ENCODE assay signal across 13 cellular contexts in genomic region chr11:128482092-128482491, GRCh38.
DNase-seq lines count a peak whose midpoint lies in the region; ATAC-seq and TF ChIP-seq lines count a peak whose summit lies in the region.
"Had no signal": no experiment of that assay in that cellular context is flagged by ENCODE, and none has a peak within 500 bp of the region (broad histone marks: within the 10 kb centered on the region; RNA-seq: fewer than 3 reads in every experiment).

No MANE protein-coding gene starts in this region.

- H3K36me3 ChIP-seq in fibroblast of lung (ENCODE audit: control insufficient read depth, insufficient read depth, low read length): peaks cover 22% of the 10 kb centered on the region
- H3K36me3 ChIP-seq in stomach: peaks cover 24 to 75% (median 68%) of the 10 kb centered on the region in 4 donors

- H3K4me1 ChIP-seq in fibroblast of lung (ENCODE audit: control insufficient read depth, extremely low read depth, insufficient read depth, low read length): peaks cover 32% of the 10 kb centered on the region
- peaks cover 7 to 61% (median 39%) of the 10 kb centered on the region in 4 donors for H3K4me1 ChIP-seq in stomach
- H3K4me1 ChIP-seq: A549 had no signal

- 77 to 84% (median 80%) methylated on average over 3 of the region's 3 CpGs for WGBS in stomach, 5 donors

- peak overlapping the region; percentile 67 for H3K4me2 ChIP-seq in fibroblast of lung (ENCODE audit: extremely low read depth, insufficient read depth, low read length)
- H3K4me2 ChIP-seq: A549 had no signal

- H3K9me3 ChIP-seq in T-helper 17 cell (ENCODE audit: control insufficient read depth, low read length, poor library complexity, severe bottlenecking) (no peaks in the 10 kb centered on the region), fibroblast of lung (ENCODE audit: control insufficient read depth, insufficient read depth, low read depth, low read length) (no peaks in the 10 kb centered on the region), stomach (no peaks in the 10 kb centered on the region)
- H3K9me3 ChIP-seq: A549 had no signal

- H3K4me3 ChIP-seq in fibroblast of lung (replicated peaks in 1 of 4; ENCODE audit: control extremely low read depth in 1 of 4, insufficient read depth in 1 of 4, low read depth in 3 of 4, low read length in 4 of 4) (peak overlapping the region in 1 of 4 experiments; percentile 15), stomach (peak overlapping the region in 1 of 4 donors; percentile 4)
- H3K4me3 ChIP-seq: A549, SK-N-MC had no signal

- H3K9ac ChIP-seq in fibroblast of lung (ENCODE audit: insufficient read depth, low read length): no peak overlapping the region

- no peak for TF ChIP-seq EP300 in stomach (IDR thresholded peaks at IDR 0.05)

- ATAC-seq in T-helper 17 cell (peak; percentile 2), HG03280 (IDR thresholded peaks at IDR 0.05; ENCODE audit: unreplicated experiment) (no peak)
- ATAC-seq: A549 had no signal

- no peak overlapping the region for H2AFZ ChIP-seq in fibroblast of lung (ENCODE audit: low read length)

- H3K4me1 Mint-ChIP-seq in activated CD4-positive, alpha-beta T cell treated with anti-CD3 and anti-CD28 coated beads, Interleukin-2, amount 10 ng/mL, durations not matched to agents 24 days and 14 days: peaks cover 94% of the 10 kb centered on the region
- peaks cover 89% of the 10 kb centered on the region for H3K4me1 Mint-ChIP-seq in T-helper 17 cell

- no peak for DNase-seq in activated CD4-positive, alpha-beta T cell treated with anti-CD3 and anti-CD28 coated beads, Interleukin-2, amount 10 ng/mL, durations not matched to agents 24 days and 14 days
- no peak for DNase-seq in activated CD4-positive, alpha-beta T cell treated with anti-CD3 and anti-CD28 coated beads for 4 hours
- DNase-seq in T-helper 17 cell: no peak
- no peak for DNase-seq in fibroblast of lung (ENCODE audit: low read depth in 2 of 2)
- no peak for DNase-seq in stomach
- DNase-seq in NOMO-1 (lab: John Stamatoyannopoulos, UW; ENCODE audit: unreplicated experiment in 2 of 2): no peak
- DNase-seq in SHP77 (lab: John Stamatoyannopoulos, UW): no peak
- DNase-seq: endodermal cell had no signal

- TF ChIP-seq POLR2A in stomach (IDR thresholded peaks at IDR 0.05): no peak

- H3K27me3 ChIP-seq in fibroblast of lung (ENCODE audit: control insufficient read depth, insufficient read depth, low read length) (no peaks in the 10 kb centered on the region), stomach (no peaks in the 10 kb centered on the region)

- H3K9me3 Mint-ChIP-seq in activated CD4-positive, alpha-beta T cell treated with anti-CD3 and anti-CD28 coated beads, Interleukin-2, amount 10 ng/mL, durations not matched to agents 24 days and 14 days: no peaks in the 10 kb centered on the region
- H3K9me3 Mint-ChIP-seq: endodermal cell had no signal

- no peaks in the 10 kb centered on the region for H3K27me3 Mint-ChIP-seq in activated CD4-positive, alpha-beta T cell treated with anti-CD3 and anti-CD28 coated beads, Interleukin-2, amount 10 ng/mL, durations not matched to agents 24 days and 14 days
- H3K27me3 Mint-ChIP-seq in T-helper 17 cell: no peaks in the 10 kb centered on the region

- peak overlapping the region; percentile 96 for H3K27ac Mint-ChIP-seq in activated CD4-positive, alpha-beta T cell treated with anti-CD3 and anti-CD28 coated beads, Interleukin-2, amount 10 ng/mL, durations not matched to agents 24 days and 14 days
- peak overlapping the region; percentile 100 for H3K27ac Mint-ChIP-seq in T-helper 17 cell
- H3K27ac Mint-ChIP-seq: endodermal cell, progenitor cell of endocrine pancreas had no signal

- H4K20me1 ChIP-seq in fibroblast of lung (ENCODE audit: control insufficient read depth, extremely low read depth, insufficient read depth, low read length): no peaks in the 10 kb centered on the region

- peaks cover 71% of the 10 kb centered on the region for H3K79me2 ChIP-seq in fibroblast of lung (ENCODE audit: control insufficient read depth, insufficient read depth, low read length)

- H3K36me3 Mint-ChIP-seq in activated CD4-positive, alpha-beta T cell treated with anti-CD3 and anti-CD28 coated beads, Interleukin-2, amount 10 ng/mL, durations not matched to agents 24 days and 14 days (ENCODE audit: low read depth): peaks cover 95% of the 10 kb centered on the region
- H3K36me3 Mint-ChIP-seq in T-helper 17 cell (ENCODE audit: low read depth): peaks cover 36% of the 10 kb centered on the region

- intact Hi-C loops in activated CD4-positive, alpha-beta T cell treated with anti-CD3 and anti-CD28 coated beads, Interleukin-2, amount 10 ng/mL, durations not matched to agents 24 days and 14 days (cut with micrococcal nuclease): loop anchor here (1.0 kb wide), 2 partner anchors 10 to 12 kb away; no protein-coding TSS in a partner anchor
- intact Hi-C loops in stomach (cut with DNase I; ENCODE audit: low total_unique reads): no loop called here

- TF ChIP-seq CTCF in fibroblast of lung (conservative IDR thresholded peaks at IDR 0.05 in 1 of 2, IDR thresholded peaks at IDR 0.05 in 1 of 2; ENCODE audit: low read depth in 1 of 2, low read length in 2 of 2) (no peak), stomach (IDR thresholded peaks at IDR 0.05) (no peak)

- peak overlapping the region; percentile 85 for H3K4me3 Mint-ChIP-seq in activated CD4-positive, alpha-beta T cell treated with anti-CD3 and anti-CD28 coated beads, Interleukin-2, amount 10 ng/mL, durations not matched to agents 24 days and 14 days
- H3K4me3 Mint-ChIP-seq in T-helper 17 cell: peak overlapping the region; percentile 89
- H3K4me3 Mint-ChIP-seq: endodermal cell had no signal

- H3K27ac ChIP-seq in fibroblast of lung (ENCODE audit: insufficient read depth, low read length) (peak overlapping the region; percentile 81), stomach (peak overlapping the region in 4 of 5 donors; percentile 59 to 78 (median 69))
- H3K27ac ChIP-seq: A549, HL-60, SK-N-MC had no signal
